Comparison of ENCODE assay signal across 21 cellular contexts in the genomic region with DNA sequence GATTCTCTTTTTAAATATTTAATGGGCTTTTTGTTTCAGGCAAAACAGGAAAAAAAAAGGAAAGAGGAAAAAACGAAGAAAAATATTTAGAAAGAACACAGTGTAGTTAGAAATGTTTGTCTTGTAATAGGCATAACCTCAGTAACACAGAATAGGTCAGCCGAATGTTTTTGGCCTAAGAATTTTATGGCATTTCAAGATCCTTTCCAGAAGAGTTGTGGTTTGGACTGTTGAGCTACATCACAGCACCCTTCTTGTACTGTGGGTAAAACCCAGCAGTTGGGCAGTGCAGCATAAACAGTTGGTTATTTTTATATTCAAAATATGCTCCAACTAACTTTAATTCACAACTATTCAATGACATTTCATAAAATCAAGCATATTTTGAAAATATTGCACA.
DNase-seq lines count a peak whose midpoint lies in the region; ATAC-seq, FAIRE-seq and TF ChIP-seq lines count a peak whose summit lies in the region.
"Had no signal": no experiment of that assay in that cellular context is flagged by ENCODE, and none has a peak within 500 bp of the region (broad histone marks: within the 10 kb centered on the region; RNA-seq: fewer than 3 reads in every experiment).

No MANE protein-coding gene starts in this region.

- H2AFZ ChIP-seq in astrocyte (ENCODE audit: low read depth, low read length): no peak overlapping the region
- H2AFZ ChIP-seq: GM23338 had no signal

- intact Hi-C loops in CD4-positive, alpha-beta memory T cell (cut with micrococcal nuclease): no loop called here

- POLR2A ChIA-PET in CD4-positive, alpha-beta memory T cell (lab: Charles Lee; ENCODE audit: partially characterized antibody): no interaction called here

- DNase-seq in GM04503 (ENCODE audit: low read depth) (peak; percentile 66), astrocyte (ENCODE audit: low read depth) (peak; percentile 25), fibroblast of mammary gland (ENCODE audit: low read depth) (peak; percentile 9), smooth muscle cell of the brain vasculature (ENCODE audit: low read depth, low spot score) (peak; percentile 90), GF-D8 (lab: John Stamatoyannopoulos, UW) (no peak)
- no peak for DNase-seq in CD4-positive, alpha-beta memory T cell
- DNase-seq: CD8-positive, alpha-beta T cell; DMS53; HCEC 1CT; MV-4-11; NCI-H1417 treated with DMSO at 0.1 percent for 48 hours; NCI-H187 treated with DMSO at 0.1 percent for 48 hours; NCI-H2227 treated with DMSO at 0.1 percent for 48 hours; NCI-H510A treated with DMSO at 0.1 percent for 48 hours; NCI-H774; OCI-M1; Right ventricle myocardium superior had no signal

- peaks cover 3% of the 10 kb centered on the region for H3K27me3 Mint-ChIP-seq in astrocyte (ENCODE audit: low read depth, unreplicated experiment)
- H3K27me3 Mint-ChIP-seq in CD4-positive, alpha-beta memory T cell: no peaks in the 10 kb centered on the region

- H4K20me1 ChIP-seq in astrocyte (ENCODE audit: insufficient read depth, low read length): no peaks in the 10 kb centered on the region
- H4K20me1 ChIP-seq: BLaER1 had no signal

- H3K27me3 ChIP-seq in astrocyte (ENCODE audit: insufficient read depth, low read length): no peaks in the 10 kb centered on the region
- no peaks in the 10 kb centered on the region for H3K27me3 ChIP-seq in CD4-positive, alpha-beta memory T cell (ENCODE audit: insufficient read depth, low read length)
- H3K27me3 ChIP-seq: BLaER1 had no signal

- no peak overlapping the region for H3K27ac Mint-ChIP-seq in astrocyte (ENCODE audit: unreplicated experiment)
- H3K27ac Mint-ChIP-seq in CD4-positive, alpha-beta memory T cell: no peak overlapping the region
- H3K27ac Mint-ChIP-seq: CD8-positive, alpha-beta T cell; GM23338 had no signal

- no peaks in the 10 kb centered on the region for H3K36me3 Mint-ChIP-seq in astrocyte (ENCODE audit: low read depth, unreplicated experiment)
- no peaks in the 10 kb centered on the region for H3K36me3 Mint-ChIP-seq in CD4-positive, alpha-beta memory T cell
- H3K36me3 Mint-ChIP-seq: CD8-positive, alpha-beta T cell had no signal

- H3K36me3 ChIP-seq in astrocyte (ENCODE audit: insufficient read depth, low read length): no peaks in the 10 kb centered on the region
- no peaks in the 10 kb centered on the region for H3K36me3 ChIP-seq in CD4-positive, alpha-beta memory T cell (ENCODE audit: insufficient read depth, low read length)
- H3K36me3 ChIP-seq: BLaER1 had no signal

- no peak for FAIRE-seq in astrocyte (lab: Jason Lieb, UNC)

- H3K79me2 ChIP-seq in astrocyte (ENCODE audit: insufficient read depth, low read length): no peaks in the 10 kb centered on the region

- no peaks in the 10 kb centered on the region for H3K9me3 Mint-ChIP-seq in astrocyte (ENCODE audit: unreplicated experiment)
- peaks cover 0 to 5% (median 0%) of the 10 kb centered on the region in 8 donors for H3K9me3 Mint-ChIP-seq in CD4-positive, alpha-beta memory T cell
- H3K9me3 Mint-ChIP-seq: CD8-positive, alpha-beta T cell; GM23338 had no signal

- H3K4me3 ChIP-seq in astrocyte (ENCODE audit: insufficient read depth, low read depth, low read length) (no peak overlapping the region), fibroblast of mammary gland (ENCODE audit: control insufficient read depth, low read depth, low read length) (no peak overlapping the region)
- H3K4me3 ChIP-seq in CD4-positive, alpha-beta memory T cell (ENCODE audit: low read length in 2 of 2): no peak overlapping the region
- H3K4me3 ChIP-seq: BLaER1, GM23338 had no signal

- no peak overlapping the region for H3K4me3 Mint-ChIP-seq in astrocyte (ENCODE audit: unreplicated experiment)
- no peak overlapping the region for H3K4me3 Mint-ChIP-seq in CD4-positive, alpha-beta memory T cell
- H3K4me3 Mint-ChIP-seq: CD8-positive, alpha-beta T cell; GM23338 had no signal

- H3K9me3 ChIP-seq in astrocyte (ENCODE audit: insufficient read depth, low read depth, low read length): no peaks in the 10 kb centered on the region
- no peaks in the 10 kb centered on the region for H3K9me3 ChIP-seq in CD4-positive, alpha-beta memory T cell (ENCODE audit: control insufficient read depth in 1 of 2, low read length in 2 of 2)
- H3K9me3 ChIP-seq: BLaER1 had no signal

- H3K4me2 ChIP-seq in astrocyte (ENCODE audit: low read length): no peak overlapping the region
- H3K4me2 ChIP-seq: BLaER1, GM23338 had no signal

- CTCF ChIA-PET in CD4-positive, alpha-beta memory T cell (lab: Charles Lee; ENCODE audit: partially characterized antibody): no interaction called here

- peaks cover 9% of the 10 kb centered on the region for H3K4me1 Mint-ChIP-seq in astrocyte (ENCODE audit: low read depth, unreplicated experiment)
- no peaks in the 10 kb centered on the region for H3K4me1 Mint-ChIP-seq in CD4-positive, alpha-beta memory T cell

- H3K9ac ChIP-seq in astrocyte (ENCODE audit: low read length): no peak overlapping the region
- H3K9ac ChIP-seq: BLaER1 had no signal

- no peak overlapping the region for H3K27ac ChIP-seq in astrocyte (ENCODE audit: low read depth, low read length)
- no peak overlapping the region for H3K27ac ChIP-seq in CD4-positive, alpha-beta memory T cell (ENCODE audit: low read depth, low read length)
- H3K27ac ChIP-seq: BLaER1 had no signal

- no peaks in the 10 kb centered on the region for H3K4me1 ChIP-seq in astrocyte (ENCODE audit: insufficient read depth, low read length)
- no peaks in the 10 kb centered on the region for H3K4me1 ChIP-seq in CD4-positive, alpha-beta memory T cell (ENCODE audit: insufficient read depth, low read length)
- H3K4me1 ChIP-seq: BLaER1 had no signal

- ATAC-seq in GM19328 (IDR thresholded peaks at IDR 0.05; ENCODE audit: unreplicated experiment) (no peak), HG03442 (IDR thresholded peaks at IDR 0.05; ENCODE audit: unreplicated experiment) (no peak)
- ATAC-seq: CD8-positive, alpha-beta T cell; GM23338 had no signal

- TF ChIP-seq CTCF in astrocyte (IDR thresholded peaks at IDR 0.05; ENCODE audit: insufficient read depth, low read depth, low read length) (no peak), fibroblast of mammary gland (conservative IDR thresholded peaks at IDR 0.05; ENCODE audit: control insufficient read depth, insufficient read depth, low read depth, low read length) (no peak)

Comparison
In these comparisons a context has a peak if more than half of its experiments do, and no peak if none do; other contexts are left out.
1. DNase-seq: peak in GM04503 (single experiment), astrocyte (single experiment), fibroblast of mammary gland (single experiment) and smooth muscle cell of the brain vasculature (single experiment); none in CD4-positive, alpha-beta memory T cell (0 of 5) and GF-D8 (single experiment).